Comparison of ENCODE assay signal across 26 cellular contexts in the genomic region with DNA sequence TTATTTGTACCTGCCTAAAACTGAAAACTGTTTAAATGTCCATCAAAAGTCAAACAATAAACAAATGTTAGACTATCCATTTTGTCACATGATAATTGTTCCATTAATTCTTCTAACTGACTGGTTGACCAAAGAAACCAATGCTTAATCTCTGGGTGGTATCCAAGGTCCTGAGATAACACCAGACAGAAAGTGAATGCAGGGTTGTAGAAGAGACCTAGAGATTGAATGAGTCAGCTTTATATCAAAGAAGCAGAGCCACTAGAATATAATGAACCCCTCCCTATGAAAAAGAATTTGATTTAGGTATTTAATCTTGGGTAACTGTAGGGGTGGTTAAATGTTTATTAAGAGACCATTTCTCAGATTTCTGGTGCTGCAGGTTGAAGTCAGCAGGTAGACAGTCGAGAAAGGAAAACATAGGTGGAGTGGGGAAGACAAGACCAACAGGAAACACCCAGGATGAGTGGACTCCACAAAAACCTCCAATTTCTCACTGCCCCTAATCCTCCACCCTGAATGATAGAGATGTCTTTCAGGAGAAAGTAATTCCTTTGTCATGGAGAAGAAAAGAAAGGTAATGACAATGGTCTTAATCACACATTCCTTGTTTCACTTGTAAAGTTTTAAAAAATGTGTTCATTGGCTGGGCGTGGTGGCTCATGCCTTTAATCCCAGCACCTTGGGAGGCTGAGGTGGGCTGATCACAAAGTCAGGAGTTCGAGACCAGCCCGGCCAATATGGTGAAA.
DNase-seq lines count a peak whose midpoint lies in the region; ATAC-seq, FAIRE-seq and TF ChIP-seq lines count a peak whose summit lies in the region.
"Had no signal": no experiment of that assay in that cellular context is flagged by ENCODE, and none has a peak within 500 bp of the region (broad histone marks: within the 10 kb centered on the region; RNA-seq: fewer than 3 reads in every experiment).

No MANE protein-coding gene starts in this region.

- DNase-seq in GM23338 (ENCODE audit: low spot score) (peak; percentile 17), M059J (ENCODE audit: low read depth) (peak; percentile 45), astrocyte (ENCODE audit: low read depth) (no peak), kidney tubule cell (ENCODE audit: low spot score) (peak; percentile 85), NOMO-1 (lab: John Stamatoyannopoulos, UW; ENCODE audit: unreplicated experiment in 2 of 2) (no peak), foreskin fibroblast (no peak), SIG-M5 treated with dmso at 0.1 percent for 504 hours (lab: John Stamatoyannopoulos, UW; ENCODE audit: unreplicated experiment) (no peak)
- DNase-seq: activated CD8-positive, alpha-beta memory T cell treated with anti-CD3 and anti-CD28 coated beads, Interleukin-2, amount 10 ng/mL, durations not matched to agents 7 days and 5 days; activated gamma-delta T cell treated with Interleukin-2 at 50 U/mL for 16 hours; activated naive CD8-positive, alpha-beta T cell treated with anti-CD3 and anti-CD28 coated beads, Interleukin-2, amount 10 ng/mL, durations not matched to agents 7 days and 5 days; activated T-cell treated with anti-CD3 and anti-CD28 coated beads, Interleukin-2, amount 50 U/mL, for 4 hours; DMS153; effector memory CD8-positive, alpha-beta T cell; GOT3; heart right ventricle; MG63; NCI-H2081; NCI-H526; ovary; trophoblast cell had no signal

- H3K36me3 ChIP-seq in GM23338 (ENCODE audit: insufficient read depth): no peaks in the 10 kb centered on the region
- H3K36me3 ChIP-seq in astrocyte (ENCODE audit: insufficient read depth, low read length): no peaks in the 10 kb centered on the region
- H3K36me3 ChIP-seq: BLaER1, esophagus muscularis mucosa, heart right ventricle, MG63, ovary had no signal

- H2AFZ ChIP-seq in GM23338 (no peak overlapping the region), astrocyte (ENCODE audit: low read depth, low read length) (no peak overlapping the region)

- no peak overlapping the region for H3K4me2 ChIP-seq in GM23338
- H3K4me2 ChIP-seq in astrocyte (ENCODE audit: low read length): no peak overlapping the region
- H3K4me2 ChIP-seq: BLaER1 had no signal

- H3K9me3 ChIP-seq in astrocyte (ENCODE audit: insufficient read depth, low read depth, low read length): no peaks in the 10 kb centered on the region
- H3K9me3 ChIP-seq: MG63, ovary had no signal

- no peak overlapping the region for H3K4me3 Mint-ChIP-seq in GM23338
- no peak overlapping the region for H3K4me3 Mint-ChIP-seq in astrocyte (ENCODE audit: unreplicated experiment)
- H3K4me3 Mint-ChIP-seq: activated CD8-positive, alpha-beta memory T cell treated with anti-CD3 and anti-CD28 coated beads, Interleukin-2, amount 10 ng/mL, durations not matched to agents 7 days and 5 days; activated naive CD8-positive, alpha-beta T cell treated with anti-CD3 and anti-CD28 coated beads, Interleukin-2, amount 10 ng/mL, durations not matched to agents 7 days and 5 days; activated T-cell treated with anti-CD3 and anti-CD28 coated beads, Interleukin-2, amount 50 U/mL, for 4 hours; central memory CD8-positive, alpha-beta T cell; effector memory CD8-positive, alpha-beta T cell; stimulated activated effector memory CD8-positive, alpha-beta T cell treated with anti-CD3 and anti-CD28 coated beads, Interleukin-12 subunit alpha, Interleukin-12 subunit beta, amount 100 ng/mL, for 72 hours had no signal

- H3K9me3 Mint-ChIP-seq in GM23338 (peaks cover 14% of the 10 kb centered on the region; the same call in 2 of the 3 replicates), astrocyte (ENCODE audit: unreplicated experiment) (no peaks in the 10 kb centered on the region)
- H3K9me3 Mint-ChIP-seq: central memory CD8-positive, alpha-beta T cell had no signal

- FAIRE-seq in astrocyte (lab: Jason Lieb, UNC): peak; percentile 72
- FAIRE-seq: GM12891 had no signal

- H3K27ac Mint-ChIP-seq in GM23338 (no peak overlapping the region), astrocyte (ENCODE audit: unreplicated experiment) (no peak overlapping the region)
- H3K27ac Mint-ChIP-seq: activated CD8-positive, alpha-beta memory T cell treated with anti-CD3 and anti-CD28 coated beads, Interleukin-2, amount 10 ng/mL, durations not matched to agents 7 days and 5 days; activated naive CD8-positive, alpha-beta T cell treated with anti-CD3 and anti-CD28 coated beads, Interleukin-2, amount 10 ng/mL, durations not matched to agents 7 days and 5 days; effector memory CD8-positive, alpha-beta T cell; stimulated activated effector memory CD8-positive, alpha-beta T cell treated with anti-CD3 and anti-CD28 coated beads, Interleukin-12 subunit alpha, Interleukin-12 subunit beta, amount 100 ng/mL, for 72 hours had no signal

- H4K20me1 ChIP-seq in GM23338 (replicated peaks; ENCODE audit: insufficient read depth): no peaks in the 10 kb centered on the region
- no peaks in the 10 kb centered on the region for H4K20me1 ChIP-seq in astrocyte (ENCODE audit: insufficient read depth, low read length)
- H4K20me1 ChIP-seq: BLaER1 had no signal

- H3K27ac ChIP-seq in GM23338 (ENCODE audit: low read depth) (no peak overlapping the region), astrocyte (ENCODE audit: low read depth, low read length) (no peak overlapping the region)
- H3K27ac ChIP-seq: BLaER1, esophagus muscularis mucosa, ovary had no signal

- no peak for ATAC-seq in GM23338
- ATAC-seq in GM21381 (IDR thresholded peaks at IDR 0.05; ENCODE audit: unreplicated experiment): no peak
- ATAC-seq: activated CD8-positive, alpha-beta memory T cell treated with anti-CD3 and anti-CD28 coated beads, Interleukin-2, amount 10 ng/mL, durations not matched to agents 7 days and 5 days; activated T-cell treated with anti-CD3 and anti-CD28 coated beads, Interleukin-2, amount 50 U/mL, for 4 hours; effector memory CD8-positive, alpha-beta T cell; heart right ventricle; stimulated activated effector memory CD8-positive, alpha-beta T cell treated with anti-CD3 and anti-CD28 coated beads, Interleukin-12 subunit alpha, Interleukin-12 subunit beta, amount 100 ng/mL, for 72 hours had no signal

- H3K9me2 ChIP-seq in GM23338 (ENCODE audit: insufficient read depth): peaks cover 8% of the 10 kb centered on the region; the same call in 1 of the 2 replicates

- H3K27me3 Mint-ChIP-seq in GM23338 (ENCODE audit: insufficient read depth, low read depth, poor library complexity): no peaks in the 10 kb centered on the region
- no peaks in the 10 kb centered on the region for H3K27me3 Mint-ChIP-seq in astrocyte (ENCODE audit: low read depth, unreplicated experiment)
- H3K27me3 Mint-ChIP-seq: activated CD8-positive, alpha-beta memory T cell treated with anti-CD3 and anti-CD28 coated beads, Interleukin-2, amount 10 ng/mL, durations not matched to agents 7 days and 5 days; activated naive CD8-positive, alpha-beta T cell treated with anti-CD3 and anti-CD28 coated beads, Interleukin-2, amount 10 ng/mL, durations not matched to agents 7 days and 5 days; central memory CD8-positive, alpha-beta T cell; effector memory CD8-positive, alpha-beta T cell had no signal

- H3K9ac ChIP-seq in astrocyte (ENCODE audit: low read length): no peak overlapping the region
- H3K9ac ChIP-seq: BLaER1 had no signal

- H3K4me3 ChIP-seq in GM23338 (no peak overlapping the region), astrocyte (ENCODE audit: insufficient read depth, low read depth, low read length) (no peak overlapping the region), foreskin fibroblast (ENCODE audit: low read depth in 1 of 2, low read length in 2 of 2) (no peak overlapping the region)
- H3K4me3 ChIP-seq: BLaER1, esophagus muscularis mucosa, heart right ventricle, MG63, ovary had no signal

- H3K36me3 Mint-ChIP-seq in GM23338 (ENCODE audit: low read depth): peaks cover 4% of the 10 kb centered on the region; the same call in 2 of the 3 replicates
- no peaks in the 10 kb centered on the region for H3K36me3 Mint-ChIP-seq in astrocyte (ENCODE audit: low read depth, unreplicated experiment)
- H3K36me3 Mint-ChIP-seq: activated CD8-positive, alpha-beta memory T cell treated with anti-CD3 and anti-CD28 coated beads, Interleukin-2, amount 10 ng/mL, durations not matched to agents 7 days and 5 days; activated naive CD8-positive, alpha-beta T cell treated with anti-CD3 and anti-CD28 coated beads, Interleukin-2, amount 10 ng/mL, durations not matched to agents 7 days and 5 days; stimulated activated effector memory CD8-positive, alpha-beta T cell treated with anti-CD3 and anti-CD28 coated beads, Interleukin-12 subunit alpha, Interleukin-12 subunit beta, amount 100 ng/mL, for 72 hours had no signal

- H3K4me1 Mint-ChIP-seq in GM23338 (no peaks in the 10 kb centered on the region), astrocyte (ENCODE audit: low read depth, unreplicated experiment) (peaks cover 15% of the 10 kb centered on the region)
- H3K4me1 Mint-ChIP-seq: activated CD8-positive, alpha-beta memory T cell treated with anti-CD3 and anti-CD28 coated beads, Interleukin-2, amount 10 ng/mL, durations not matched to agents 7 days and 5 days; activated naive CD8-positive, alpha-beta T cell treated with anti-CD3 and anti-CD28 coated beads, Interleukin-2, amount 10 ng/mL, durations not matched to agents 7 days and 5 days; central memory CD8-positive, alpha-beta T cell; stimulated activated effector memory CD8-positive, alpha-beta T cell treated with anti-CD3 and anti-CD28 coated beads, Interleukin-12 subunit alpha, Interleukin-12 subunit beta, amount 100 ng/mL, for 72 hours had no signal

- H3K27me3 ChIP-seq in GM23338 (ENCODE audit: insufficient read depth): no peaks in the 10 kb centered on the region
- H3K27me3 ChIP-seq in astrocyte (ENCODE audit: insufficient read depth, low read length): no peaks in the 10 kb centered on the region
- H3K27me3 ChIP-seq: BLaER1, esophagus muscularis mucosa, heart right ventricle, MG63, ovary had no signal

- H3F3A ChIP-seq in GM23338 (replicated peaks; ENCODE audit: low read depth): no peaks in the 10 kb centered on the region

- H3K4me1 ChIP-seq in GM23338 (ENCODE audit: insufficient read depth) (0 out of 2 replicates have a peak, but pooled peaks cover 6% of the 10 kb centered on the region), astrocyte (ENCODE audit: insufficient read depth, low read length) (peaks cover 6% of the 10 kb centered on the region)
- H3K4me1 ChIP-seq: heart right ventricle had no signal

- no peaks in the 10 kb centered on the region for H3K79me2 ChIP-seq in GM23338 (replicated peaks; ENCODE audit: insufficient read depth)
- no peaks in the 10 kb centered on the region for H3K79me2 ChIP-seq in astrocyte (ENCODE audit: insufficient read depth, low read length)

- TF ChIP-seq CTCF in GM23338 (conservative IDR thresholded peaks at IDR 0.05; ENCODE audit: low read depth in 2 of 2): no peak
- no peak for TF ChIP-seq CTCF in astrocyte (IDR thresholded peaks at IDR 0.05; ENCODE audit: insufficient read depth, low read depth, low read length)
- no peak for TF ChIP-seq CTCF in foreskin fibroblast (IDR thresholded peaks at IDR 0.05; ENCODE audit: low read depth, low read length)

TF ChIP-seq in GM23338, 12 proteins besides CTCF, POLR2A, EP300 and RAD21:
- TF ChIP-seq POLR2AphosphoS5 (IDR thresholded peaks at IDR 0.05; ENCODE audit: low read depth) (no peak), EZH2phosphoT487 (IDR thresholded peaks at IDR 0.05; ENCODE audit: unreplicated experiment) (no peak), ZNF114 (CRISPR knock-in tag; IDR thresholded peaks at IDR 0.05) (no peak), STAT1 (IDR thresholded peaks at IDR 0.05; ENCODE audit: unreplicated experiment) (no peak)
TF ChIP-seq in GM23338: peak in this region for 0.

Comparison
In these comparisons a context has a peak if more than half of its experiments do, and no peak if none do; other contexts are left out.
1. DNase-seq: peak in GM23338 (single experiment), M059J (single experiment) and kidney tubule cell (single experiment); none in astrocyte (single experiment), NOMO-1 (0 of 2), foreskin fibroblast (0 of 2) and SIG-M5 treated with dmso at 0.1 percent for 504 hours (single experiment).